In genomic region chr7:77649950-77650349, GRCh38 we compare ENCODE assay signal across 16 cellular contexts. TPM values are rescaled to one million over a fixed set of nuclear protein-coding genes. Genes with fewer than 3 reads are reported as not detected.
DNase-seq lines count a peak whose midpoint lies in the region; ATAC-seq, FAIRE-seq and TF ChIP-seq lines count a peak whose summit lies in the region.
"Had no signal": no experiment of that assay in that cellular context is flagged by ENCODE, and none has a peak within 500 bp of the region (broad histone marks: within the 10 kb centered on the region; RNA-seq: fewer than 3 reads in every experiment).

No MANE protein-coding gene starts in this region.

- DNase-seq in HTR-8/SVneo (ENCODE audit: insufficient read length, low spot score) (peak; percentile 23), chondrocyte (ENCODE audit: low spot score) (no peak), mesenchymal stem cell (peak; percentile 27), psoas muscle (no peak), right cardiac atrium (no peak)
- DNase-seq in activated CD8-positive, alpha-beta memory T cell treated with anti-CD3 and anti-CD28 coated beads, Interleukin-2, amount 50 U/mL, for 48 hours, result no peak
- DNase-seq: activated CD4-positive, alpha-beta T cell treated with anti-CD3 and anti-CD28 coated beads, Interleukin-2, amount 10 ng/mL, durations not matched to agents 24 days and 14 days; activated naive CD4-positive, alpha-beta T cell treated with anti-CD3 and anti-CD28 coated beads for 36 hours; NCI-H2081 treated with DMSO at 0.1 percent for 48 hours; NCI-H526 treated with DMSO at 0.1 percent for 48 hours; posterior cingulate gyrus; stimulated activated CD4-positive, alpha-beta T cell treated with anti-CD3 and anti-CD28 coated beads, Interleukin-12 subunit alpha, Interleukin-12 subunit beta, amount 100 ng/mL, for 4 hours had no signal

- peak overlapping the region; percentile 2 for H3K4me3 Mint-ChIP-seq in chondrocyte (ENCODE audit: unreplicated experiment)
- H3K4me3 Mint-ChIP-seq: activated CD4-positive, alpha-beta T cell treated with anti-CD3 and anti-CD28 coated beads, Interleukin-2, amount 10 ng/mL, durations not matched to agents 24 days and 14 days; activated naive CD4-positive, alpha-beta T cell treated with anti-CD3 and anti-CD28 coated beads for 36 hours; stimulated activated memory B cell treated with anti-CD40 and anti-IgM and Interleukin-4, amounts not matched to agents 10 μg/mL and 1 μg/mL and 100 μg/mL, for 72 hours had no signal

- intact Hi-C loops in psoas muscle (cut with DNase I), result loop anchor here in 1 of 2 donors (10.0 kb wide), 1 partner anchor 255 kb away; no protein-coding TSS in a partner anchor
- intact Hi-C loops in right cardiac atrium (cut with DNase I), result loop anchor here in 2 of 4 donors (2.0 to 10.0 kb wide), 2 partner anchors 109 to 115 kb away; no protein-coding TSS in a partner anchor

- H3K4me1 ChIP-seq in ACC112 (ENCODE audit: control insufficient read depth, insufficient read depth, low read length, unreplicated experiment) (peaks cover 17% of the 10 kb centered on the region), mesenchymal stem cell (ENCODE audit: control insufficient read depth, insufficient read depth, low read depth, low read length) (peaks cover 5% of the 10 kb centered on the region), psoas muscle (no peaks in the 10 kb centered on the region), right cardiac atrium (ENCODE audit: control insufficient read depth, insufficient read depth, low read length) (no peaks in the 10 kb centered on the region)

- H3K4me3 ChIP-seq in ACC112 (ENCODE audit: low read depth, low read length) (no peak overlapping the region), mesenchymal stem cell (ENCODE audit: insufficient read depth in 1 of 2, low read depth in 1 of 2, low read length in 2 of 2) (no peak overlapping the region), psoas muscle (no peak overlapping the region), right cardiac atrium (ENCODE audit: low read length) (no peak overlapping the region)

- peaks cover 3% of the 10 kb centered on the region for H3K36me3 Mint-ChIP-seq in chondrocyte (ENCODE audit: low read depth)

- peaks cover 11% of the 10 kb centered on the region for H3K79me1 ChIP-seq in mesenchymal stem cell (replicated peaks; ENCODE audit: low read length, poor library complexity, severe bottlenecking)

- H3K4me1 Mint-ChIP-seq in chondrocyte (ENCODE audit: low read depth), result peaks cover 18% of the 10 kb centered on the region
- H3K4me1 Mint-ChIP-seq: stimulated activated memory B cell treated with anti-CD40 and anti-IgM and Interleukin-4, amounts not matched to agents 10 μg/mL and 1 μg/mL and 100 μg/mL, for 72 hours had no signal

- H3K27me3 ChIP-seq in ACC112 (ENCODE audit: insufficient read depth, low read length), result no peaks in the 10 kb centered on the region
- no peaks in the 10 kb centered on the region for H3K27me3 ChIP-seq in mesenchymal stem cell (ENCODE audit: control insufficient read depth in 1 of 2, insufficient read depth in 1 of 2, low read length in 2 of 2)
- H3K27me3 ChIP-seq in psoas muscle (ENCODE audit: insufficient read depth in 3 of 3, low read length in 2 of 3), result no peaks in the 10 kb centered on the region
- no peaks in the 10 kb centered on the region for H3K27me3 ChIP-seq in right cardiac atrium (ENCODE audit: control insufficient read depth, insufficient read depth)

- H2BK15ac ChIP-seq in mesenchymal stem cell (ENCODE audit: low read depth, poor library complexity, severe bottlenecking), result no peak overlapping the region

- H2AFZ ChIP-seq in ACC112 (ENCODE audit: low read length, unreplicated experiment), result no peak overlapping the region
- no peak overlapping the region for H2AFZ ChIP-seq in mesenchymal stem cell (ENCODE audit: low read depth, low read length)

- H4K91ac ChIP-seq in mesenchymal stem cell (ENCODE audit: low read length), result no peak overlapping the region

- no peak overlapping the region for H2AK5ac ChIP-seq in mesenchymal stem cell (ENCODE audit: low read length, severe bottlenecking)

- H2BK12ac ChIP-seq in mesenchymal stem cell (ENCODE audit: low read length in 2 of 2), result no peak overlapping the region

- H3K27ac ChIP-seq in ACC112 (ENCODE audit: low read depth, low read length), result peak overlapping the region; percentile 44
- H3K27ac ChIP-seq in mesenchymal stem cell (ENCODE audit: low read length, poor library complexity, severe bottlenecking), result peak overlapping the region; percentile 45
- no peak overlapping the region for H3K27ac ChIP-seq in psoas muscle
- no peak overlapping the region for H3K27ac ChIP-seq in right cardiac atrium (ENCODE audit: low read length)

- H3K9ac ChIP-seq in mesenchymal stem cell (ENCODE audit: low read length), result peak overlapping the region; percentile 44

- H2BK5ac ChIP-seq in mesenchymal stem cell (ENCODE audit: low read depth, low read length, poor library complexity, severe bottlenecking), result no peak overlapping the region

- 59% methylated on average over 2 of the region's 3 CpGs for WGBS in mesenchymal stem cell
- 61 to 67% (median 65%) methylated on average over 3 of the region's 3 CpGs for WGBS in psoas muscle, 3 donors
- WGBS in right cardiac atrium, result 39% methylated on average over 3 of the region's 3 CpGs

- peak overlapping the region; percentile 63 for H3K27ac Mint-ChIP-seq in chondrocyte (ENCODE audit: unreplicated experiment)
- H3K27ac Mint-ChIP-seq: activated CD4-positive, alpha-beta T cell treated with anti-CD3 and anti-CD28 coated beads, Interleukin-2, amount 10 ng/mL, durations not matched to agents 24 days and 14 days; activated naive CD4-positive, alpha-beta T cell treated with anti-CD3 and anti-CD28 coated beads for 36 hours; stimulated activated memory B cell treated with anti-CD40 and anti-IgM and Interleukin-4, amounts not matched to agents 10 μg/mL and 1 μg/mL and 100 μg/mL, for 72 hours had no signal

- TF ChIP-seq CTCF in chondrocyte (IDR thresholded peaks at IDR 0.05) (no peak), psoas muscle (IDR thresholded peaks at IDR 0.05) (no peak)

- H3K9me3 ChIP-seq in mesenchymal stem cell (ENCODE audit: control insufficient read depth, low read length), result no peaks in the 10 kb centered on the region
- H3K9me3 ChIP-seq in psoas muscle, result no peaks in the 10 kb centered on the region
- no peaks in the 10 kb centered on the region for H3K9me3 ChIP-seq in right cardiac atrium (ENCODE audit: control insufficient read depth, low read length)

- no peak overlapping the region for H3K14ac ChIP-seq in mesenchymal stem cell (ENCODE audit: low read length in 2 of 2)

- no peak for FAIRE-seq in HTR-8/SVneo (lab: Jason Lieb, UNC)

- no peaks in the 10 kb centered on the region for H3K9me3 Mint-ChIP-seq in chondrocyte (ENCODE audit: low read depth)
- H3K9me3 Mint-ChIP-seq: activated CD4-positive, alpha-beta T cell treated with anti-CD3 and anti-CD28 coated beads, Interleukin-2, amount 10 ng/mL, durations not matched to agents 24 days and 14 days; activated naive CD4-positive, alpha-beta T cell treated with anti-CD3 and anti-CD28 coated beads for 36 hours; stimulated activated memory B cell treated with anti-CD40 and anti-IgM and Interleukin-4, amounts not matched to agents 10 μg/mL and 1 μg/mL and 100 μg/mL, for 72 hours had no signal

- no peak for ATAC-seq in psoas muscle
- ATAC-seq in HG03460 (IDR thresholded peaks at IDR 0.05; ENCODE audit: unreplicated experiment), result no peak
- ATAC-seq in right cardiac atrium, result no peak
- ATAC-seq: left lobe of liver; stimulated activated memory B cell treated with anti-CD40 and anti-IgM and Interleukin-4, amounts not matched to agents 10 μg/mL and 1 μg/mL and 100 μg/mL, for 72 hours had no signal

- no peak overlapping the region for H3K18ac ChIP-seq in mesenchymal stem cell (ENCODE audit: low read depth in 1 of 2, low read length in 2 of 2)

- peaks cover 11% of the 10 kb centered on the region; the same call in 1 of the 2 replicates for H3K36me3 ChIP-seq in ACC112 (ENCODE audit: insufficient read depth, low read length)
- peaks cover 43 to 61% of the 10 kb centered on the region in 2 experiments for H3K36me3 ChIP-seq in mesenchymal stem cell (ENCODE audit: control insufficient read depth in 1 of 2, insufficient read depth in 2 of 2, low read depth in 1 of 2, low read length in 2 of 2)
- H3K36me3 ChIP-seq in psoas muscle (ENCODE audit: insufficient read depth in 1 of 2, low read depth in 1 of 2), result peaks cover 0 to 25% of the 10 kb centered on the region in 2 donors

- H3K4me2 ChIP-seq in mesenchymal stem cell (ENCODE audit: low read length, poor library complexity, severe bottlenecking), result no peak overlapping the region

- H3K4ac ChIP-seq in mesenchymal stem cell (ENCODE audit: low read depth in 1 of 2, low read length in 2 of 2), result no peak overlapping the region

- no peaks in the 10 kb centered on the region for H3K27me3 Mint-ChIP-seq in chondrocyte (ENCODE audit: low read depth)
- H3K27me3 Mint-ChIP-seq: activated CD4-positive, alpha-beta T cell treated with anti-CD3 and anti-CD28 coated beads, Interleukin-2, amount 10 ng/mL, durations not matched to agents 24 days and 14 days; stimulated activated memory B cell treated with anti-CD40 and anti-IgM and Interleukin-4, amounts not matched to agents 10 μg/mL and 1 μg/mL and 100 μg/mL, for 72 hours had no signal

- H4K8ac ChIP-seq in mesenchymal stem cell (ENCODE audit: low read length), result no peak overlapping the region

- H3K23ac ChIP-seq in mesenchymal stem cell (ENCODE audit: low read length in 2 of 2), result no peak overlapping the region

- H2BK120ac ChIP-seq in mesenchymal stem cell (ENCODE audit: low read depth, low read length), result no peak overlapping the region

- H3K79me2 ChIP-seq in ACC112 (ENCODE audit: control insufficient read depth, insufficient read depth, low read length, unreplicated experiment), result no peaks in the 10 kb centered on the region

RNA-seq across cellular contexts. Expression of gene RSBN1L, which starts 46.3 kb away (rescaled TPM):
- total RNA-seq in chondrocyte (8.8 to 10.9 TPM (median 10.4 TPM) in 3 replicates), psoas muscle (10 to 100 TPM in 1 of 4 donors, 1 to 10 TPM in 3; 7.5 to 10.1 (median 8.6) TPM), right cardiac atrium (10 to 100 TPM in 3 of 4 donors, 1 to 10 TPM in 1; 9.7 to 13.2 (median 13.1) TPM)
- polyA plus RNA-seq in mesenchymal stem cell (2013, experiment 1 of 2), result 9.5 TPM
- 9.7 TPM for polyA plus RNA-seq in mesenchymal stem cell (2013, experiment 2 of 2)
- polyA plus RNA-seq in psoas muscle (1 to 10 TPM; 2.0 to 7.8 (median 4.6) TPM), right cardiac atrium (5.1 TPM)

Comparison
In these comparisons a context has a peak if more than half of its experiments do, and no peak if none do; other contexts are left out.
1. H3K27ac ChIP-seq: peak in ACC112 (single experiment) and mesenchymal stem cell (single experiment); none in psoas muscle (single experiment) and right cardiac atrium (single experiment).
2. DNase-seq: peak in HTR-8/SVneo (single experiment) and mesenchymal stem cell (single experiment); none in chondrocyte (single experiment), psoas muscle (0 of 2), activated CD8-positive, alpha-beta memory T cell treated with anti-CD3 and anti-CD28 coated beads, Interleukin-2, amount 50 U/mL, for 48 hours (single experiment) and right cardiac atrium (0 of 3).